ENCODE assay signal across 9 cellular contexts in the genomic region with DNA sequence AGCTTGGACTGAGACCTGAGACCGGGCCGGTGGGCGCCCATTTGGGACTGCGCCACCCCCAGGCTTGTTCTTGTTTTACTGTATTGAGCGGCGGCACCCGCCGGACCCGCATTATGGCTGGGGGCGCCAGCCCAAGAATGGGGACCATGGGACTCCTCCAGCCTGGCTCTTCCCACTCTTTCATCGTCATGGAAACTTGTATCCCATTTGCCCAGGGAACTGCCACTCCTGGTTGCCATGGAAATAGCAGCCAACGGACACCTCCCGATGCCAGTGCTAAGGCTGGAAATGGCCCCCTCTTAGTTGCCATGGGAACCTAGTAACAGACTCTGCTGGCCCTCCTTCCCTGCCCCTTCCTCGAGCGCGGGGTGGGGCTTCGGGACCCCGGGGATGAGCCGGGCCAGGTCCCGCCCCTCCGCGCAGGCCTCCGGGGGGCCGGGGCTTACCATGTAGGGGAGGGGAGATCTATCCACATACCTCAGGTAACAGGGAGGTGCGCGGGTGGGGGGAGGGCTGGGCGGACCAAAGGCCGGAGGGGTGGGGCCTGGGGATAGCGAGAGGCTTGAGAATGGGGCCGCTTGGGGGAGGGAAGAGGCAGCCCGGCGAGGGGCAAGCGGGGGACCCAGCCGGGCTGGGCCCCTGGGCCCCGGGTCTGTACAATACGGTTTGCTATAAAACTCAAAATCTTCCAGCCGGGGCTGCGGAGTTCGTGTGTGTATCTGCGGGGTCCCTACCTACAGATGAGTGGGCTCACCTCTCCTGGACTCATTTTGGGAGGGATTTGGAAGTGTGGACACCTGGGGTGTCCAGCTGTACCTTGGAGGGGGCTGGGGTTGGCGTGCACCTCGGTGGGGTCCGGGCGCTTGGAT. TPM values are rescaled to one million over a fixed set of nuclear protein-coding genes. Genes with fewer than 3 reads are reported as not detected.
A peak's percentile ranks its signal among the peaks of the same experiment; 100 is the strongest.
DNase-seq lines count a peak whose midpoint lies in the region; ATAC-seq, FAIRE-seq and TF ChIP-seq lines count a peak whose summit lies in the region.
"Had no signal": no experiment of that assay in that cellular context is flagged by ENCODE, and none has a peak within 500 bp of the region (broad histone marks: within the 10 kb centered on the region; RNA-seq: fewer than 3 reads in every experiment).

No MANE protein-coding gene starts in this region.

- peaks cover 21 to 48% of the 10 kb centered on the region in 2 experiments for H3K4me1 ChIP-seq in K562 (replicated peaks in 1 of 2; ENCODE audit: control insufficient read depth in 2 of 2, insufficient read depth in 2 of 2, low read length in 2 of 2)
- H3K4me1 ChIP-seq in hepatocyte (ENCODE audit: insufficient read depth), result peaks cover 19% of the 10 kb centered on the region

- TF ChIP-seq EP300 in K562 (IDR thresholded peaks at IDR 0.05; ENCODE audit: low read length), result no peak

- H3K4me3 ChIP-seq in K562, result peak overlapping the region; percentile 83
- peak overlapping the region; percentile 99 for H3K4me3 ChIP-seq in hepatocyte

- H3K9ac ChIP-seq in K562 (ENCODE audit: insufficient read depth in 1 of 2, low read depth in 2 of 2, low read length in 2 of 2), result peak overlapping the region; percentile 82 to 94; a peak in 3 of 4 replicates

- H3K4me2 ChIP-seq in K562 (ENCODE audit: insufficient read depth, low read length) (peak overlapping the region; percentile 98), hepatocyte (peak overlapping the region; percentile 96)

- H3K36me3 ChIP-seq in K562 (ENCODE audit: control insufficient read depth, insufficient read depth, low read length), result peaks cover 46% of the 10 kb centered on the region; the same call in 2 of the 3 replicates
- H3K36me3 ChIP-seq in hepatocyte (replicated peaks; ENCODE audit: insufficient read depth, low read depth), result no peaks in the 10 kb centered on the region

- H3K27me3 ChIP-seq in K562 (ENCODE audit: control insufficient read depth in 2 of 2, insufficient read depth in 2 of 2, low read length in 2 of 2), result no peaks in the 10 kb centered on the region
- no peaks in the 10 kb centered on the region for H3K27me3 ChIP-seq in hepatocyte

- H3K79me2 ChIP-seq in K562 (ENCODE audit: control insufficient read depth, insufficient read depth, low read length) (peaks cover 31% of the 10 kb centered on the region), hepatocyte (peaks cover 35% of the 10 kb centered on the region)

- FAIRE-seq in H54 (lab: Jason Lieb, UNC) (peak; percentile 48), K562 (lab: Jason Lieb, UNC) (peak; percentile 70)
- FAIRE-seq: islet of Langerhans had no signal

- no TSS peak for BruUV-seq in K562 (replicated peaks; lab: Mats Ljungman, UMichigan)

- TF ChIP-seq POLR2A in H54 (IDR thresholded peaks at IDR 0.05; ENCODE audit: low read depth, low read length) (no peak), K562 (conservative IDR thresholded peaks at IDR 0.05) (no peak)

- peak; percentile 98 for DNase-seq in DMS79 (lab: John Stamatoyannopoulos, UW)
- peak; percentile 92 for DNase-seq in H54 (ENCODE audit: insufficient read length, low spot score)
- peak; percentile 79 to 85 for DNase-seq in NCI-H526 (lab: John Stamatoyannopoulos, UW)
- peak; percentile 63 to 73 (median 68) for DNase-seq in K562 (ENCODE audit: extremely low read depth in 1 of 4, low spot score in 3 of 4)
- DNase-seq in hepatocyte (ENCODE audit: low spot score), result peak; percentile 99
- peak; percentile 74 to 98 (median 95) for DNase-seq in posterior cingulate gyrus
- no peak for DNase-seq in GM19238 (ENCODE audit: insufficient read length, low spot score)

- peak; percentile 52 for ATAC-seq in K562
- no peak for ATAC-seq in activated CD4-positive, CD25-positive, alpha-beta regulatory T cell treated with anti-CD3 and anti-CD28 coated beads, Interleukin-2, amount 50 U/mL, for 24 hours

- no peak for TF ChIP-seq CTCF in K562 (IDR thresholded peaks at IDR 0.05 in 2 of 3, conservative IDR thresholded peaks at IDR 0.05 in 1 of 3; ENCODE audit: insufficient read depth in 2 of 3, low read depth in 1 of 3, low read length in 3 of 3)
- peak; percentile 7 for TF ChIP-seq CTCF in hepatocyte (IDR thresholded peaks at IDR 0.05; ENCODE audit: poor library complexity)

- peak overlapping the region; percentile 35 for H2AFZ ChIP-seq in K562 (ENCODE audit: low read depth, low read length)
- H2AFZ ChIP-seq in hepatocyte, result peak overlapping the region; percentile 84

- POLR2A ChIA-PET in K562 (lab: Yijun Ruan, JAX), result interaction anchor here (0.5 to 1.2 kb wide), 3 partner anchors 40 to 232 kb away, joined by 3 to 4 read pairs (median 3); a partner anchor contains a TSS

- TF ChIP-seq RAD21 in K562 (CRISPR knock-in tag; conservative IDR thresholded peaks at IDR 0.05 in 1 of 2, IDR thresholded peaks at IDR 0.05 in 1 of 2), result no peak

- in situ Hi-C loops in K562 (cut with MboI), result no loop called here

- intact Hi-C loops in K562 (cut with micrococcal nuclease) (no loop called here), posterior cingulate gyrus (cut with DNase I) (no loop called here)

- CTCF ChIA-PET in K562 (lab: Yijun Ruan, JAX; ENCODE audit: low intra/inter-chr PET ratio), result no interaction called here

- no peaks in the 10 kb centered on the region for H3K9me2 ChIP-seq in hepatocyte (replicated peaks; ENCODE audit: insufficient read depth)

- H4K20me1 ChIP-seq in K562 (replicated peaks; ENCODE audit: control insufficient read depth, insufficient read depth, low read length) (no peaks in the 10 kb centered on the region), hepatocyte (ENCODE audit: insufficient read depth, poor library complexity, severe bottlenecking) (no peaks in the 10 kb centered on the region)

- 27% methylated on average over 19 of the region's 44 CpGs for WGBS in K562 (ENCODE audit: insufficient coverage, low coverage, missing lambda C conversion rate)
- 5% methylated on average over 39 of the region's 44 CpGs for WGBS in hepatocyte (ENCODE audit: low lambda C conversion rate, missing lambda C conversion rate)

- H3K9me3 ChIP-seq in K562 (replicated peaks; ENCODE audit: control insufficient read depth, insufficient read depth, low read depth, low read length), result no peaks in the 10 kb centered on the region
- no peaks in the 10 kb centered on the region for H3K9me3 ChIP-seq in hepatocyte (ENCODE audit: low read depth)

- H3K27ac ChIP-seq in K562 (ENCODE audit: extremely low read depth, low read depth, low read length), result peak overlapping the region; percentile 87; the same call in 2 of the 3 replicates
- peak overlapping the region; percentile 98 for H3K27ac ChIP-seq in hepatocyte

- H3K9me1 ChIP-seq in K562 (ENCODE audit: control insufficient read depth, insufficient read depth, low read length), result peaks cover 4% of the 10 kb centered on the region

RNA-seq across cellular contexts. Expression of a gene that starts 0.5 kb away (rescaled TPM):
- total RNA-seq in K562 (2011; cell fraction: chromatin; rRNA removed; ENCODE audit: low replicate concordance), result 12.4 and 41.2 TPM in 2 replicates
- 46.8 and 54.4 TPM in 2 replicates for total RNA-seq in K562 (2011; cell fraction: nucleolus; rRNA removed)
- 36.7 and 43.2 TPM in 2 replicates for total RNA-seq in K562 (2011; cell fraction: nucleoplasm; rRNA removed)
- total RNA-seq in K562 (2014; rRNA removed), result 19.0 and 23.5 TPM in 2 replicates
- 6.3 and 7.8 TPM in 2 replicates for total RNA-seq in K562 (2014; rRNA removed; fragmentation: Illumina TruSeq; extraction: Trizol)
- 12.4 and 12.9 TPM in 2 replicates for total RNA-seq in K562 (2015; rRNA removed; fragmentation: Illumina TruSeq; extraction: Trizol)
- 21.9 and 23.3 TPM in 2 replicates for total RNA-seq in K562 (2021)
- 15.8 and 29.7 TPM in 2 replicates for polyA plus RNA-seq in K562 (2011; rRNA removed)
- 44.9 and 57.8 TPM in 2 replicates for polyA plus RNA-seq in K562 (2011; cell fraction: cytosol; rRNA removed)
- 25.0 and 28.3 TPM in 2 replicates for polyA plus RNA-seq in K562 (2011; cell fraction: nucleus; rRNA removed)
- polyA plus RNA-seq in K562 (2012), result 19.4 and 52.1 TPM in 2 replicates
- 14.1 and 18.0 TPM in 2 replicates for polyA plus RNA-seq in K562 (2014; fragmentation: Illumina TruSeq; extraction: Trizol)
- polyA plus RNA-seq in K562 (2014; fragmentation: Nextera tagmentation; extraction: Ambion mirVana), result 1 to 10 TPM; 4.9 to 5.8 TPM
- 16.5 and 19.0 TPM in 2 replicates for polyA plus RNA-seq in K562 (2014; rRNA removed)
- 12.8 and 14.8 TPM in 2 replicates for polyA minus RNA-seq in K562 (2011; rRNA and poly(A)+ RNA removed)
- 15.8 and 19.1 TPM in 2 replicates for polyA minus RNA-seq in K562 (2011; cell fraction: cytosol; rRNA and poly(A)+ RNA removed)
- 9.3 and 12.7 TPM in 2 replicates for polyA minus RNA-seq in K562 (2011; cell fraction: nucleus; rRNA and poly(A)+ RNA removed)
- 42.4 and 52.5 TPM in 2 replicates for total RNA-seq in hepatocyte
- 54.0 and 56.9 TPM in 2 replicates for polyA plus RNA-seq in hepatocyte

RNA-seq across cellular contexts. Expression of a gene that starts 9.2 kb away (rescaled TPM):
- 24.2 and 49.1 TPM in 2 replicates for total RNA-seq in K562 (2011; cell fraction: chromatin; rRNA removed; ENCODE audit: low replicate concordance)
- total RNA-seq in K562 (2011; cell fraction: nucleolus; rRNA removed), result 22.3 and 24.7 TPM in 2 replicates
- 17.1 and 19.1 TPM in 2 replicates for total RNA-seq in K562 (2011; cell fraction: nucleoplasm; rRNA removed)
- total RNA-seq in K562 (2014; rRNA removed), result 4.2 and 7.9 TPM in 2 replicates
- 2.0 and 2.5 TPM in 2 replicates for total RNA-seq in K562 (2014; rRNA removed; fragmentation: Illumina TruSeq; extraction: Trizol)
- 4.6 and 5.7 TPM in 2 replicates for total RNA-seq in K562 (2015; rRNA removed; fragmentation: Illumina TruSeq; extraction: Trizol)
- total RNA-seq in K562 (2021), result 30.2 and 36.0 TPM in 2 replicates
- polyA plus RNA-seq in K562 (2011; rRNA removed), result 2.2 and 3.0 TPM in 2 replicates
- polyA plus RNA-seq in K562 (2011; cell fraction: cytosol; rRNA removed), result 1.6 and 2.3 TPM in 2 replicates
- 15.4 and 22.7 TPM in 2 replicates for polyA plus RNA-seq in K562 (2011; cell fraction: nucleus; rRNA removed)
- polyA plus RNA-seq in K562 (2012), result 17.4 and 52.0 TPM in 2 replicates
- 15.0 and 20.1 TPM in 2 replicates for polyA plus RNA-seq in K562 (2014; fragmentation: Illumina TruSeq; extraction: Trizol)
- under 1 TPM; 0.08 to 0.14 TPM for polyA plus RNA-seq in K562 (2014; fragmentation: Nextera tagmentation; extraction: Ambion mirVana)
- 15.5 and 16.9 TPM in 2 replicates for polyA plus RNA-seq in K562 (2014; rRNA removed)
- 1.7 and 2.1 TPM in 2 replicates for polyA minus RNA-seq in K562 (2011; rRNA and poly(A)+ RNA removed)
- 10.0 and 10.3 TPM in 2 replicates for polyA minus RNA-seq in K562 (2011; cell fraction: cytosol; rRNA and poly(A)+ RNA removed)
- polyA minus RNA-seq in K562 (2011; cell fraction: nucleus; rRNA and poly(A)+ RNA removed), result 6.1 and 8.6 TPM in 2 replicates
- 1.8 and 2.7 TPM in 2 replicates for total RNA-seq in hepatocyte
- 2.2 and 2.3 TPM in 2 replicates for polyA plus RNA-seq in hepatocyte

RNA-seq across cellular contexts. Expression of a gene that starts 24.9 kb away (rescaled TPM):
- 10.1 and 37.5 TPM in 2 replicates for total RNA-seq in K562 (2011; cell fraction: chromatin; rRNA removed; ENCODE audit: low replicate concordance)
- total RNA-seq in K562 (2011; cell fraction: nucleolus; rRNA removed), result 30.4 and 31.2 TPM in 2 replicates
- total RNA-seq in K562 (2011; cell fraction: nucleoplasm; rRNA removed), result 14.5 and 15.4 TPM in 2 replicates
- total RNA-seq in K562 (2014; rRNA removed) (32.7 and 48.1 TPM in 2 replicates), K562 (2014; rRNA removed; fragmentation: Illumina TruSeq; extraction: Trizol) (6.8 and 6.9 TPM in 2 replicates), K562 (2015; rRNA removed; fragmentation: Illumina TruSeq; extraction: Trizol) (17.6 and 17.8 TPM in 2 replicates), K562 (2021) (40.4 and 48.0 TPM in 2 replicates), hepatocyte (15.6 and 19.4 TPM in 2 replicates)
- polyA plus RNA-seq in K562 (2011; rRNA removed) (9.1 and 9.9 TPM in 2 replicates), K562 (2014; fragmentation: Illumina TruSeq; extraction: Trizol) (7.6 and 18.1 TPM in 2 replicates), K562 (2014; fragmentation: Nextera tagmentation; extraction: Ambion mirVana) (under 1 TPM in 1 of 2 experiments, not detected in 1; 0.13 TPM), K562 (2014; rRNA removed) (22.0 and 26.0 TPM in 2 replicates), hepatocyte (2.1 and 3.6 TPM in 2 replicates)
- polyA plus RNA-seq in K562 (2011; cell fraction: cytosol; rRNA removed), result 12.4 and 47.6 TPM in 2 replicates
- 16.9 and 37.2 TPM in 2 replicates for polyA plus RNA-seq in K562 (2011; cell fraction: nucleus; rRNA removed)
- polyA plus RNA-seq in K562 (2012), result 17.7 and 25.5 TPM in 2 replicates
- 3.8 and 7.2 TPM in 2 replicates for polyA minus RNA-seq in K562 (2011; rRNA and poly(A)+ RNA removed)
- 26.1 and 27.7 TPM in 2 replicates for polyA minus RNA-seq in K562 (2011; cell fraction: cytosol; rRNA and poly(A)+ RNA removed)
- polyA minus RNA-seq in K562 (2011; cell fraction: nucleus; rRNA and poly(A)+ RNA removed), result 7.5 and 9.4 TPM in 2 replicates

RNA-seq across cellular contexts. Expression of a gene that starts 36.7 kb away (rescaled TPM):
- total RNA-seq in K562 (2011; cell fraction: chromatin; rRNA removed; ENCODE audit: low replicate concordance), result 10.2 and 37.3 TPM in 2 replicates
- 37.7 and 50.4 TPM in 2 replicates for total RNA-seq in K562 (2011; cell fraction: nucleolus; rRNA removed)
- 23.5 and 27.4 TPM in 2 replicates for total RNA-seq in K562 (2011; cell fraction: nucleoplasm; rRNA removed)
- total RNA-seq in K562 (2014; rRNA removed) (49.1 and 61.1 TPM in 2 replicates), K562 (2014; rRNA removed; fragmentation: Illumina TruSeq; extraction: Trizol) (7.6 and 10.0 TPM in 2 replicates), K562 (2015; rRNA removed; fragmentation: Illumina TruSeq; extraction: Trizol) (23.6 and 24.1 TPM in 2 replicates), K562 (2021) (43.5 and 51.9 TPM in 2 replicates), hepatocyte (17.5 and 18.1 TPM in 2 replicates)
- polyA plus RNA-seq in K562 (2011; rRNA removed) (10.7 and 24.4 TPM in 2 replicates), K562 (2014; fragmentation: Illumina TruSeq; extraction: Trizol) (23.0 and 30.5 TPM in 2 replicates), K562 (2014; fragmentation: Nextera tagmentation; extraction: Ambion mirVana) (1 to 10 TPM; 5.4 to 6.7 TPM), K562 (2014; rRNA removed) (39.3 and 43.9 TPM in 2 replicates), hepatocyte (16.7 and 20.8 TPM in 2 replicates)
- polyA plus RNA-seq in K562 (2011; cell fraction: cytosol; rRNA removed), result 30.3 and 36.8 TPM in 2 replicates
- 40.7 and 47.2 TPM in 2 replicates for polyA plus RNA-seq in K562 (2011; cell fraction: nucleus; rRNA removed)
- polyA plus RNA-seq in K562 (2012), result 27.3 and 32.5 TPM in 2 replicates
- 4.3 and 5.1 TPM in 2 replicates for polyA minus RNA-seq in K562 (2011; rRNA and poly(A)+ RNA removed)
- polyA minus RNA-seq in K562 (2011; cell fraction: cytosol; rRNA and poly(A)+ RNA removed), result 8.5 and 17.7 TPM in 2 replicates
- 3.9 and 6.8 TPM in 2 replicates for polyA minus RNA-seq in K562 (2011; cell fraction: nucleus; rRNA and poly(A)+ RNA removed)

RNA-seq across cellular contexts. Expression of a gene that starts 51.9 kb away (rescaled TPM):
- total RNA-seq in K562 (2011; cell fraction: chromatin; rRNA removed; ENCODE audit: low replicate concordance), result 2.9 and 6.1 TPM in 2 replicates
- 4.2 and 5.5 TPM in 2 replicates for total RNA-seq in K562 (2011; cell fraction: nucleolus; rRNA removed)
- total RNA-seq in K562 (2011; cell fraction: nucleoplasm; rRNA removed), result 6.2 and 12.7 TPM in 2 replicates
- total RNA-seq in K562 (2014; rRNA removed), result 0.36 and 1.0 TPM in 2 replicates
- total RNA-seq in K562 (2014; rRNA removed; fragmentation: Illumina TruSeq; extraction: Trizol), result 0.38 and 0.44 TPM in 2 replicates
- 0.33 and 0.53 TPM in 2 replicates for total RNA-seq in K562 (2015; rRNA removed; fragmentation: Illumina TruSeq; extraction: Trizol)
- 1.8 TPM in 2 replicates for total RNA-seq in K562 (2021)
- polyA plus RNA-seq in K562 (2011; rRNA removed), result 1.9 and 3.6 TPM in 2 replicates
- 6.9 and 7.6 TPM in 2 replicates for polyA plus RNA-seq in K562 (2011; cell fraction: cytosol; rRNA removed)
- polyA plus RNA-seq in K562 (2011; cell fraction: nucleus; rRNA removed), result 11.5 and 14.8 TPM in 2 replicates
- 2.0 and 5.6 TPM in 2 replicates for polyA plus RNA-seq in K562 (2012)
- polyA plus RNA-seq in K562 (2014; fragmentation: Illumina TruSeq; extraction: Trizol), result 2.5 and 2.8 TPM in 2 replicates
- under 1 TPM; 0.24 to 0.35 TPM for polyA plus RNA-seq in K562 (2014; fragmentation: Nextera tagmentation; extraction: Ambion mirVana)
- polyA plus RNA-seq in K562 (2014; rRNA removed), result 1.8 and 2.1 TPM in 2 replicates
- 0.98 and 1.7 TPM in 2 replicates for polyA minus RNA-seq in K562 (2011; rRNA and poly(A)+ RNA removed)
- polyA minus RNA-seq in K562 (2011; cell fraction: cytosol; rRNA and poly(A)+ RNA removed), result 1.1 and 1.4 TPM in 2 replicates
- 1.3 and 1.9 TPM in 2 replicates for polyA minus RNA-seq in K562 (2011; cell fraction: nucleus; rRNA and poly(A)+ RNA removed)
- 1.1 and 1.7 TPM in 2 replicates for total RNA-seq in hepatocyte
- polyA plus RNA-seq in hepatocyte, result 13.0 and 18.2 TPM in 2 replicates
